8 cellular contexts compared by ENCODE assay signal in genomic region chr19:52398091-52398461, GRCh38. TPM values are rescaled to one million over a fixed set of nuclear protein-coding genes. Genes with fewer than 3 reads are reported as not detected.
DNase-seq lines count a peak whose midpoint lies in the region; ATAC-seq and TF ChIP-seq lines count a peak whose summit lies in the region.

No MANE protein-coding gene starts in this region.

- intact Hi-C loops in right lobe of liver (cut with DNase I), result no loop called here

- H3K27ac ChIP-seq in right lobe of liver (peak overlapping the region in 1 of 3 donors; percentile 36), upper lobe of left lung (peak overlapping the region; percentile 69 to 85 (median 82))

- H3K27me3 ChIP-seq in MG63, result no peaks in the 10 kb centered on the region
- no peaks in the 10 kb centered on the region for H3K27me3 ChIP-seq in right lobe of liver
- no peaks in the 10 kb centered on the region for H3K27me3 ChIP-seq in upper lobe of left lung

- WGBS in right lobe of liver (ENCODE audit: insufficient coverage, low coverage, low lambda C conversion rate, missing lambda C conversion rate), result 6% methylated on average over 14 of the region's 14 CpGs
- 4 to 5% methylated on average over 14 of the region's 14 CpGs for WGBS in upper lobe of left lung, 2 donors

- peaks cover 29% of the 10 kb centered on the region for H3K9me3 ChIP-seq in MG63
- peaks cover 0 to 3% (median 0%) of the 10 kb centered on the region in 4 donors for H3K9me3 ChIP-seq in right lobe of liver
- peaks cover 0 to 23% (median 17%) of the 10 kb centered on the region in 4 donors for H3K9me3 ChIP-seq in upper lobe of left lung

- TF ChIP-seq POLR2A in right lobe of liver (IDR thresholded peaks at IDR 0.05) (no peak), upper lobe of left lung (IDR thresholded peaks at IDR 0.05) (no peak)

- peak; percentile 39 for DNase-seq in NCI-H748 (lab: John Stamatoyannopoulos, UW; ENCODE audit: unreplicated experiment)
- DNase-seq in NCI-H748 treated with DMSO at 0.1 percent for 48 hours (lab: John Stamatoyannopoulos, UW), result no peak
- no peak for DNase-seq in MG63
- peak in 1 of 2 donors; percentile 21 for DNase-seq in cardiac fibroblast (ENCODE audit: low read depth in 2 of 2)
- no peak for DNase-seq in right lobe of liver
- DNase-seq in upper lobe of left lung, result no peak
- DNase-seq in COR-L47 (lab: John Stamatoyannopoulos, UW), result no peak
- no peak for DNase-seq in NCI-H2081 (lab: John Stamatoyannopoulos, UW)

- H3K4me1 ChIP-seq in right lobe of liver, result no peaks in the 10 kb centered on the region
- H3K4me1 ChIP-seq in upper lobe of left lung, result peaks cover 10 to 20% (median 16%) of the 10 kb centered on the region in 4 donors

- TF ChIP-seq CTCF in cardiac fibroblast (IDR thresholded peaks at IDR 0.05; ENCODE audit: low read depth, low read length), result peak; percentile 8
- TF ChIP-seq CTCF in right lobe of liver (IDR thresholded peaks at IDR 0.05), result no peak
- no peak for TF ChIP-seq CTCF in upper lobe of left lung (IDR thresholded peaks at IDR 0.05)

- H3K4me3 ChIP-seq in MG63, result peak overlapping the region; percentile 46
- H3K4me3 ChIP-seq in cardiac fibroblast (replicated peaks in 1 of 2; ENCODE audit: low read depth in 2 of 2, low read length in 2 of 2), result peak overlapping the region; percentile 69 to 87
- H3K4me3 ChIP-seq in right lobe of liver, result peak overlapping the region; percentile 54 to 75 (median 54)
- H3K4me3 ChIP-seq in upper lobe of left lung, result peak overlapping the region; percentile 60 to 84 (median 68)

- no peak for TF ChIP-seq EP300 in upper lobe of left lung (IDR thresholded peaks at IDR 0.05)

- ATAC-seq in right lobe of liver (peak; percentile 16 to 30 (median 28)), upper lobe of left lung (ENCODE audit: low FRiP score in 2 of 2) (peak; percentile 41 to 47)

- H3K36me3 ChIP-seq in MG63 (no peaks in the 10 kb centered on the region), right lobe of liver (peaks cover 0 to 11% (median 0%) of the 10 kb centered on the region in 4 donors), upper lobe of left lung (peaks cover 9 to 35% (median 20%) of the 10 kb centered on the region in 4 donors)

RNA-seq across cellular contexts. Expression of gene ZNF528, which starts 0.4 kb away (rescaled TPM):
- total RNA-seq in MG63 (2014; rRNA removed; shearing (Covaris generic); ENCODE audit: low replicate concordance), result 1.9 and 2.8 TPM in 2 replicates
- total RNA-seq in right lobe of liver (1 to 10 TPM; 1.9 to 7.5 (median 3.5) TPM), upper lobe of left lung (10 to 100 TPM; 10.2 to 36.7 (median 27.5) TPM)

RNA-seq across cellular contexts. Expression of gene ZNF880, which starts 28.4 kb away (rescaled TPM):
- total RNA-seq in MG63 (2014; rRNA removed; shearing (Covaris generic); ENCODE audit: low replicate concordance), result 1.9 and 2.3 TPM in 2 replicates
- 1 to 10 TPM; 1.0 to 2.9 (median 2.3) TPM for total RNA-seq in right lobe of liver
- 10 to 100 TPM in 5 of 6 donors, 1 to 10 TPM in 1; 9.9 to 19.4 (median 12.4) TPM for total RNA-seq in upper lobe of left lung

RNA-seq across cellular contexts. Expression of gene ZNF534, which starts 30.9 kb away (rescaled TPM):
- total RNA-seq in MG63 (2014; rRNA removed; shearing (Covaris generic); ENCODE audit: low replicate concordance), result not detected in 2 replicates
- total RNA-seq in right lobe of liver (under 1 TPM in 1 of 6 experiments, not detected in 5; 0.13 TPM), upper lobe of left lung (under 1 TPM in 3 of 6 donors, not detected in 3; 0.17 to 0.55 (median 0.30) TPM)

RNA-seq across cellular contexts. Expression of gene ZNF578, which starts 55.3 kb away (rescaled TPM):
- 0.07 TPM in 1 of 2 replicates, not detected in the other for total RNA-seq in MG63 (2014; rRNA removed; shearing (Covaris generic); ENCODE audit: low replicate concordance)
- total RNA-seq in right lobe of liver (under 1 TPM in 3 of 6 experiments, not detected in 3; 0.17 to 0.51 (median 0.29) TPM), upper lobe of left lung (1 to 10 TPM in 3 of 6 donors, under 1 TPM in 2, not detected in 1; 0.83 to 2.4 (median 1.0) TPM)
